Comparison of ENCODE assay signal across 21 cellular contexts in genomic region chr14:25055998-25056687, GRCh38. TPM values are rescaled to one million over a fixed set of nuclear protein-coding genes. Genes with fewer than 3 reads are reported as not detected.
A peak's percentile ranks its signal among the peaks of the same experiment; 100 is the strongest.
DNase-seq lines count a peak whose midpoint lies in the region; ATAC-seq, FAIRE-seq and TF ChIP-seq lines count a peak whose summit lies in the region.
"Had no signal": no experiment of that assay in that cellular context is flagged by ENCODE, and none has a peak within 500 bp of the region (broad histone marks: within the 10 kb centered on the region; RNA-seq: fewer than 3 reads in every experiment).

No MANE protein-coding gene starts in this region.

- H3K4me3 Mint-ChIP-seq in astrocyte (ENCODE audit: unreplicated experiment), result no peak overlapping the region
- H3K4me3 Mint-ChIP-seq: activated CD4-positive, alpha-beta T cell treated with anti-CD3 and anti-CD28 coated beads, Interleukin-2, amount 10 ng/mL, durations not matched to agents 7 days and 5 days; activated naive CD8-positive, alpha-beta T cell treated with anti-CD3 and anti-CD28 coated beads, Interleukin-2, amount 10 ng/mL, durations not matched to agents 7 days and 5 days; activated T-helper 17 cell treated with anti-CD3 and anti-CD28 coated beads, Interleukin-2, amount 50 U/mL, for 72 hours; CD8-positive, alpha-beta T cell had no signal

- FAIRE-seq in astrocyte (lab: Jason Lieb, UNC), result no peak

- no peaks in the 10 kb centered on the region for H4K20me1 ChIP-seq in GM23248 (ENCODE audit: insufficient read depth)
- no peaks in the 10 kb centered on the region for H4K20me1 ChIP-seq in astrocyte (ENCODE audit: insufficient read depth, low read length)
- no peaks in the 10 kb centered on the region for H4K20me1 ChIP-seq in MM.1S (ENCODE audit: insufficient read depth, low read length)

- ATAC-seq in esophagus mucosa, result no peak
- ATAC-seq: activated T-helper 17 cell treated with anti-CD3 and anti-CD28 coated beads, Interleukin-2, amount 50 U/mL, for 72 hours; CD8-positive, alpha-beta T cell had no signal

- H3K79me2 ChIP-seq in GM23248 (ENCODE audit: insufficient read depth) (no peaks in the 10 kb centered on the region), astrocyte (ENCODE audit: insufficient read depth, low read length) (no peaks in the 10 kb centered on the region), MM.1S (ENCODE audit: low read length) (no peaks in the 10 kb centered on the region)

- no peaks in the 10 kb centered on the region for H3K36me3 Mint-ChIP-seq in astrocyte (ENCODE audit: low read depth, unreplicated experiment)
- H3K36me3 Mint-ChIP-seq: activated naive CD8-positive, alpha-beta T cell treated with anti-CD3 and anti-CD28 coated beads, Interleukin-2, amount 10 ng/mL, durations not matched to agents 7 days and 5 days; CD8-positive, alpha-beta T cell had no signal

- H3K27me3 ChIP-seq in GM23248 (replicated peaks; ENCODE audit: insufficient read depth) (no peaks in the 10 kb centered on the region), astrocyte (ENCODE audit: insufficient read depth, low read length) (peaks cover 13% of the 10 kb centered on the region), MM.1S (replicated peaks; ENCODE audit: insufficient read depth, low read length) (no peaks in the 10 kb centered on the region)
- H3K27me3 ChIP-seq: brain microvascular endothelial cell, sigmoid colon had no signal

- H3F3A ChIP-seq in GM23248 (ENCODE audit: insufficient read depth) (peaks cover 21% of the 10 kb centered on the region), MM.1S (ENCODE audit: insufficient read depth, low read length) (no peaks in the 10 kb centered on the region)

- H3K4me1 ChIP-seq in GM23248 (ENCODE audit: insufficient read depth) (peaks cover 17% of the 10 kb centered on the region), astrocyte (ENCODE audit: insufficient read depth, low read length) (no peaks in the 10 kb centered on the region), MM.1S (ENCODE audit: low read length) (no peaks in the 10 kb centered on the region)

- in situ Hi-C loops in GM23248 (cut with MboI), result no loop called here

- no peak overlapping the region for H3K4me3 ChIP-seq in GM23248
- H3K4me3 ChIP-seq in astrocyte (ENCODE audit: insufficient read depth, low read depth, low read length), result no peak overlapping the region
- no peak overlapping the region for H3K4me3 ChIP-seq in foreskin fibroblast (ENCODE audit: low read depth in 1 of 2, low read length in 2 of 2)
- H3K4me3 ChIP-seq in MM.1S (ENCODE audit: low read length), result no peak overlapping the region
- H3K4me3 ChIP-seq: coronary artery, lung, sigmoid colon had no signal

- H3K9me3 ChIP-seq in GM23248 (ENCODE audit: low read depth), result no peaks in the 10 kb centered on the region
- no peaks in the 10 kb centered on the region for H3K9me3 ChIP-seq in astrocyte (ENCODE audit: insufficient read depth, low read depth, low read length)
- no peaks in the 10 kb centered on the region for H3K9me3 ChIP-seq in MM.1S (replicated peaks; ENCODE audit: insufficient read depth, low read length)
- H3K9me3 ChIP-seq: sigmoid colon had no signal

- H3K36me3 ChIP-seq in GM23248 (ENCODE audit: low read depth) (no peaks in the 10 kb centered on the region), astrocyte (ENCODE audit: insufficient read depth, low read length) (no peaks in the 10 kb centered on the region), MM.1S (replicated peaks; ENCODE audit: insufficient read depth, low read length) (no peaks in the 10 kb centered on the region)
- H3K36me3 ChIP-seq: brain microvascular endothelial cell, sigmoid colon had no signal

- DNase-seq in GM23248, result peak; percentile 72
- DNase-seq in astrocyte (ENCODE audit: low read depth), result peak; percentile 20
- DNase-seq in foreskin fibroblast, result peak; percentile 35 to 70
- no peak for DNase-seq in MM.1S
- DNase-seq in stimulated activated CD4-positive, alpha-beta T cell treated with anti-CD3 and anti-CD28 coated beads, Interleukin-2, amount 100 ng/mL, for 48 hours, result no peak
- DNase-seq in GM19238 (ENCODE audit: insufficient read length, low spot score), result no peak
- DNase-seq: activated CD4-positive, alpha-beta T cell treated with anti-CD3 and anti-CD28 coated beads, Interleukin-2, amount 10 ng/mL, durations not matched to agents 7 days and 5 days; activated naive CD8-positive, alpha-beta T cell treated with anti-CD3 and anti-CD28 coated beads, Interleukin-2, amount 10 ng/mL, durations not matched to agents 7 days and 5 days; brain microvascular endothelial cell; CD8-positive, alpha-beta T cell; NCI-H1694 treated with DMSO at 0.1 percent for 48 hours; NCI-H2171 treated with DMSO at 0.1 percent for 48 hours; NCI-H524 treated with DMSO at 0.1 percent for 48 hours; sigmoid colon; T-helper 2 cell had no signal

- TF ChIP-seq CTCF in astrocyte (IDR thresholded peaks at IDR 0.05; ENCODE audit: insufficient read depth, low read depth, low read length) (no peak), foreskin fibroblast (IDR thresholded peaks at IDR 0.05; ENCODE audit: low read depth, low read length) (no peak), MM.1S (IDR thresholded peaks at IDR 0.05; ENCODE audit: low read length) (no peak)

- H3K4me2 ChIP-seq in GM23248 (ENCODE audit: unreplicated experiment) (peak overlapping the region; percentile 33), astrocyte (ENCODE audit: low read length) (peak overlapping the region; percentile 6), MM.1S (ENCODE audit: low read depth, low read length) (no peak overlapping the region)

- H2AFZ ChIP-seq in GM23248 (no peak overlapping the region), astrocyte (ENCODE audit: low read depth, low read length) (no peak overlapping the region), MM.1S (ENCODE audit: low read length) (no peak overlapping the region)

- H3K9me2 ChIP-seq in GM23248 (ENCODE audit: insufficient read depth) (no peaks in the 10 kb centered on the region), MM.1S (replicated peaks; ENCODE audit: insufficient read depth, low read length) (no peaks in the 10 kb centered on the region)

- no peak overlapping the region for H3K9ac ChIP-seq in GM23248
- H3K9ac ChIP-seq in astrocyte (ENCODE audit: low read length), result no peak overlapping the region
- H3K9ac ChIP-seq in MM.1S (ENCODE audit: low read length), result no peak overlapping the region

- no peaks in the 10 kb centered on the region for H3K9me3 Mint-ChIP-seq in astrocyte (ENCODE audit: unreplicated experiment)
- H3K9me3 Mint-ChIP-seq: activated CD4-positive, alpha-beta T cell treated with anti-CD3 and anti-CD28 coated beads, Interleukin-2, amount 10 ng/mL, durations not matched to agents 7 days and 5 days; activated naive CD8-positive, alpha-beta T cell treated with anti-CD3 and anti-CD28 coated beads, Interleukin-2, amount 10 ng/mL, durations not matched to agents 7 days and 5 days; activated T-helper 17 cell treated with anti-CD3 and anti-CD28 coated beads, Interleukin-2, amount 50 U/mL, for 72 hours; CD8-positive, alpha-beta T cell had no signal

- H3K27me3 Mint-ChIP-seq in astrocyte (ENCODE audit: low read depth, unreplicated experiment), result peaks cover 16% of the 10 kb centered on the region

- WGBS in GM23248 (ENCODE audit: low coverage in 1 of 2, low lambda C conversion rate in 2 of 2, missing lambda C conversion rate in 2 of 2), 2 experiments, result 4 to 11% methylated on average over 2 of the region's 2 CpGs

- H3K27ac ChIP-seq in GM23248 (peak overlapping the region; percentile 53), astrocyte (ENCODE audit: low read depth, low read length) (no peak overlapping the region), MM.1S (ENCODE audit: low read length) (no peak overlapping the region)
- H3K27ac ChIP-seq: brain microvascular endothelial cell, coronary artery, sigmoid colon, VCaP had no signal

- H3K4me1 Mint-ChIP-seq in astrocyte (ENCODE audit: low read depth, unreplicated experiment), result peaks cover 12% of the 10 kb centered on the region
- H3K4me1 Mint-ChIP-seq: activated CD4-positive, alpha-beta T cell treated with anti-CD3 and anti-CD28 coated beads, Interleukin-2, amount 10 ng/mL, durations not matched to agents 7 days and 5 days; activated naive CD8-positive, alpha-beta T cell treated with anti-CD3 and anti-CD28 coated beads, Interleukin-2, amount 10 ng/mL, durations not matched to agents 7 days and 5 days; activated T-helper 17 cell treated with anti-CD3 and anti-CD28 coated beads, Interleukin-2, amount 50 U/mL, for 72 hours had no signal

- no peak overlapping the region for H3K27ac Mint-ChIP-seq in astrocyte (ENCODE audit: unreplicated experiment)
- H3K27ac Mint-ChIP-seq: activated CD4-positive, alpha-beta T cell treated with anti-CD3 and anti-CD28 coated beads, Interleukin-2, amount 10 ng/mL, durations not matched to agents 7 days and 5 days; activated T-helper 17 cell treated with anti-CD3 and anti-CD28 coated beads, Interleukin-2, amount 50 U/mL, for 72 hours; CD8-positive, alpha-beta T cell; progenitor cell of endocrine pancreas had no signal

RNA-seq across cellular contexts. Expression of gene STXBP6, which starts 6.2 kb away (rescaled TPM):
- total RNA-seq in GM23248 (2014; rRNA removed; shearing (Covaris generic)), result 13.9 and 14.4 TPM in 2 replicates
- polyA plus RNA-seq in GM23248 (2016; fragmentation: Nextera tagmentation; extraction: Ambion mirVana), result 16.9 and 19.6 TPM in 2 replicates
- total RNA-seq in astrocyte, result 27.1 and 27.5 TPM in 2 replicates
- total RNA-seq in esophagus mucosa, result 0.56 TPM
- total RNA-seq: activated CD4-positive, alpha-beta T cell treated with anti-CD3 and anti-CD28 coated beads, Interleukin-2, amount 10 ng/mL, durations not matched to agents 7 days and 5 days; activated naive CD8-positive, alpha-beta T cell treated with anti-CD3 and anti-CD28 coated beads, Interleukin-2, amount 10 ng/mL, durations not matched to agents 7 days and 5 days; activated T-helper 17 cell treated with anti-CD3 and anti-CD28 coated beads, Interleukin-2, amount 50 U/mL, for 72 hours; CD8-positive, alpha-beta T cell had no signal

Comparison
In these comparisons a context has a peak if more than half of its experiments do, and no peak if none do; other contexts are left out.
1. DNase-seq: peak in GM23248 (single experiment), astrocyte (single experiment) and foreskin fibroblast (2 of 2); none in MM.1S (single experiment), stimulated activated CD4-positive, alpha-beta T cell treated with anti-CD3 and anti-CD28 coated beads, Interleukin-2, amount 100 ng/mL, for 48 hours (0 of 2) and GM19238 (single experiment).